12 cellular contexts compared by ENCODE assay signal in genomic region chr18:79915161-79916127, GRCh38. TPM values are rescaled to one million over a fixed set of nuclear protein-coding genes. Genes with fewer than 3 reads are reported as not detected.
DNase-seq lines count a peak whose midpoint lies in the region; ATAC-seq and TF ChIP-seq lines count a peak whose summit lies in the region.
"Had no signal": no experiment of that assay in that cellular context is flagged by ENCODE, and none has a peak within 500 bp of the region (broad histone marks: within the 10 kb centered on the region; RNA-seq: fewer than 3 reads in every experiment).

No MANE protein-coding gene starts in this region.

- no peak overlapping the region for H3K27ac ChIP-seq in SJCRH30
- no peak overlapping the region for H3K27ac ChIP-seq in naive thymus-derived CD4-positive, alpha-beta T cell (ENCODE audit: low read depth, low read length)
- H3K27ac ChIP-seq: A549 had no signal

- intact Hi-C loops in activated CD8-positive, alpha-beta T cell treated with anti-CD3 and anti-CD28 coated beads for 36 hours (cut with micrococcal nuclease), result no loop called here
- intact Hi-C loops in activated CD4-positive, alpha-beta memory T cell treated with anti-CD3 and anti-CD28 coated beads for 36 hours (cut with micrococcal nuclease), result no loop called here
- intact Hi-C loops in naive thymus-derived CD4-positive, alpha-beta T cell (cut with micrococcal nuclease), result no loop called here

- no peaks in the 10 kb centered on the region for H3K4me1 ChIP-seq in SJCRH30
- H3K4me1 ChIP-seq in naive thymus-derived CD4-positive, alpha-beta T cell (ENCODE audit: control insufficient read depth in 2 of 2, insufficient read depth in 2 of 2, low read length in 2 of 2), result peaks cover 0 to 20% of the 10 kb centered on the region in 2 donors
- H3K4me1 ChIP-seq: A549 had no signal

- H3K27me3 Mint-ChIP-seq in activated CD8-positive, alpha-beta T cell treated with anti-CD3 and anti-CD28 coated beads for 36 hours, result no peaks in the 10 kb centered on the region
- H3K27me3 Mint-ChIP-seq in activated CD8-positive, alpha-beta T cell treated with anti-CD3 and anti-CD28 coated beads, Interleukin-2, amount 10 ng/mL, durations not matched to agents 7 days and 5 days (ENCODE audit: low read depth), result no peaks in the 10 kb centered on the region
- no peaks in the 10 kb centered on the region for H3K27me3 Mint-ChIP-seq in activated CD4-positive, alpha-beta memory T cell treated with anti-CD3 and anti-CD28 coated beads for 36 hours
- H3K27me3 Mint-ChIP-seq in stimulated activated memory B cell treated with anti-CD40 and anti-IgM and Interleukin-4, amounts not matched to agents 10 μg/mL and 1 μg/mL and 100 μg/mL, for 72 hours, result no peaks in the 10 kb centered on the region
- H3K27me3 Mint-ChIP-seq in naive thymus-derived CD4-positive, alpha-beta T cell, result no peaks in the 10 kb centered on the region
- H3K27me3 Mint-ChIP-seq: activated naive CD8-positive, alpha-beta T cell; CD8-positive, alpha-beta memory T cell had no signal

- H3K27me3 ChIP-seq in SJCRH30, result no peaks in the 10 kb centered on the region
- no peaks in the 10 kb centered on the region for H3K27me3 ChIP-seq in naive thymus-derived CD4-positive, alpha-beta T cell (ENCODE audit: control insufficient read depth in 2 of 2, insufficient read depth in 2 of 2, low read length in 2 of 2)

- no peak overlapping the region for H3K4me3 ChIP-seq in SJCRH30
- no peak overlapping the region for H3K4me3 ChIP-seq in naive thymus-derived CD4-positive, alpha-beta T cell (ENCODE audit: low read length)
- H3K4me3 ChIP-seq: A549 had no signal

- POLR2A ChIA-PET in activated CD8-positive, alpha-beta T cell treated with anti-CD3 and anti-CD28 coated beads for 36 hours (lab: Charles Lee), result interaction anchor here (0.5 kb wide), 1 partner anchor 15 kb away, joined by 3 read pairs; no protein-coding TSS in a partner anchor
- POLR2A ChIA-PET in activated CD8-positive, alpha-beta T cell treated with anti-CD3 and anti-CD28 coated beads, Interleukin-2, amount 10 ng/mL, durations not matched to agents 7 days and 5 days (lab: Charles Lee), result no interaction called here
- POLR2A ChIA-PET in activated CD4-positive, alpha-beta memory T cell treated with anti-CD3 and anti-CD28 coated beads for 36 hours (lab: Charles Lee), result no interaction called here
- POLR2A ChIA-PET in GM10248 (lab: Yijun Ruan, JAX), result no interaction called here
- POLR2A ChIA-PET in naive thymus-derived CD4-positive, alpha-beta T cell (lab: Charles Lee), result no interaction called here

- peak overlapping the region; percentile 59 for H3K27ac Mint-ChIP-seq in activated CD8-positive, alpha-beta T cell treated with anti-CD3 and anti-CD28 coated beads for 36 hours
- no peak overlapping the region for H3K27ac Mint-ChIP-seq in activated CD8-positive, alpha-beta T cell treated with anti-CD3 and anti-CD28 coated beads, Interleukin-2, amount 10 ng/mL, durations not matched to agents 7 days and 5 days
- H3K27ac Mint-ChIP-seq in activated CD4-positive, alpha-beta memory T cell treated with anti-CD3 and anti-CD28 coated beads for 36 hours, result no peak overlapping the region
- H3K27ac Mint-ChIP-seq in stimulated activated memory B cell treated with anti-CD40 and anti-IgM and Interleukin-4, amounts not matched to agents 10 μg/mL and 1 μg/mL and 100 μg/mL, for 72 hours, result peak overlapping the region; percentile 55
- H3K27ac Mint-ChIP-seq in naive thymus-derived CD4-positive, alpha-beta T cell, result peak overlapping the region in 4 of 9 donors; percentile 31 to 57 (median 50)

- peaks cover 31% of the 10 kb centered on the region for H3K4me1 Mint-ChIP-seq in activated CD8-positive, alpha-beta T cell treated with anti-CD3 and anti-CD28 coated beads for 36 hours (ENCODE audit: low read depth)
- H3K4me1 Mint-ChIP-seq in activated CD8-positive, alpha-beta T cell treated with anti-CD3 and anti-CD28 coated beads, Interleukin-2, amount 10 ng/mL, durations not matched to agents 7 days and 5 days (ENCODE audit: low read depth), result peaks cover 29% of the 10 kb centered on the region
- H3K4me1 Mint-ChIP-seq in activated CD4-positive, alpha-beta memory T cell treated with anti-CD3 and anti-CD28 coated beads for 36 hours (ENCODE audit: low read depth), result no peaks in the 10 kb centered on the region
- peaks cover 36% of the 10 kb centered on the region for H3K4me1 Mint-ChIP-seq in stimulated activated memory B cell treated with anti-CD40 and anti-IgM and Interleukin-4, amounts not matched to agents 10 μg/mL and 1 μg/mL and 100 μg/mL, for 72 hours
- H3K4me1 Mint-ChIP-seq in naive thymus-derived CD4-positive, alpha-beta T cell, result peaks cover 16 to 35% (median 23%) of the 10 kb centered on the region in 7 donors

- H3K36me3 Mint-ChIP-seq in activated CD8-positive, alpha-beta T cell treated with anti-CD3 and anti-CD28 coated beads for 36 hours (ENCODE audit: low read depth), result peaks cover 49% of the 10 kb centered on the region
- peaks cover 55% of the 10 kb centered on the region for H3K36me3 Mint-ChIP-seq in activated CD8-positive, alpha-beta T cell treated with anti-CD3 and anti-CD28 coated beads, Interleukin-2, amount 10 ng/mL, durations not matched to agents 7 days and 5 days (ENCODE audit: low read depth)
- peaks cover 13% of the 10 kb centered on the region for H3K36me3 Mint-ChIP-seq in activated CD4-positive, alpha-beta memory T cell treated with anti-CD3 and anti-CD28 coated beads for 36 hours
- peaks cover 64% of the 10 kb centered on the region for H3K36me3 Mint-ChIP-seq in stimulated activated memory B cell treated with anti-CD40 and anti-IgM and Interleukin-4, amounts not matched to agents 10 μg/mL and 1 μg/mL and 100 μg/mL, for 72 hours
- H3K36me3 Mint-ChIP-seq in naive thymus-derived CD4-positive, alpha-beta T cell, result peaks cover 4 to 49% (median 17%) of the 10 kb centered on the region in 5 donors

- ATAC-seq in activated CD8-positive, alpha-beta T cell treated with anti-CD3 and anti-CD28 coated beads for 36 hours, result no peak
- ATAC-seq in activated CD8-positive, alpha-beta T cell treated with anti-CD3 and anti-CD28 coated beads, Interleukin-2, amount 10 ng/mL, durations not matched to agents 7 days and 5 days, result no peak
- peak; percentile 62 for ATAC-seq in stimulated activated memory B cell treated with anti-CD40 and anti-IgM and Interleukin-4, amounts not matched to agents 10 μg/mL and 1 μg/mL and 100 μg/mL, for 72 hours
- ATAC-seq in naive thymus-derived CD4-positive, alpha-beta T cell, result no peak
- ATAC-seq: A549 had no signal

- H3K36me3 ChIP-seq in SJCRH30, result no peaks in the 10 kb centered on the region
- peaks cover 0 to 40% (median 0%) of the 10 kb centered on the region in 3 experiments for H3K36me3 ChIP-seq in naive thymus-derived CD4-positive, alpha-beta T cell (ENCODE audit: control insufficient read depth in 2 of 3, insufficient read depth in 3 of 3, low read length in 3 of 3)

- H3K9me3 Mint-ChIP-seq in activated CD8-positive, alpha-beta T cell treated with anti-CD3 and anti-CD28 coated beads for 36 hours, result peaks cover 3% of the 10 kb centered on the region
- peaks cover 6% of the 10 kb centered on the region for H3K9me3 Mint-ChIP-seq in activated CD8-positive, alpha-beta T cell treated with anti-CD3 and anti-CD28 coated beads, Interleukin-2, amount 10 ng/mL, durations not matched to agents 7 days and 5 days (ENCODE audit: insufficient read depth)
- H3K9me3 Mint-ChIP-seq in activated CD4-positive, alpha-beta memory T cell treated with anti-CD3 and anti-CD28 coated beads for 36 hours, result no peaks in the 10 kb centered on the region
- H3K9me3 Mint-ChIP-seq in stimulated activated memory B cell treated with anti-CD40 and anti-IgM and Interleukin-4, amounts not matched to agents 10 μg/mL and 1 μg/mL and 100 μg/mL, for 72 hours, result no peaks in the 10 kb centered on the region
- H3K9me3 Mint-ChIP-seq in naive thymus-derived CD4-positive, alpha-beta T cell, result peaks cover 0 to 1% (median 0%) of the 10 kb centered on the region in 11 donors
- H3K9me3 Mint-ChIP-seq: CD8-positive, alpha-beta memory T cell had no signal

- no peak for DNase-seq in activated CD8-positive, alpha-beta T cell treated with anti-CD3 and anti-CD28 coated beads for 36 hours
- DNase-seq in activated CD8-positive, alpha-beta T cell treated with anti-CD3 and anti-CD28 coated beads, Interleukin-2, amount 10 ng/mL, durations not matched to agents 7 days and 5 days, result no peak
- peak; percentile 5 for DNase-seq in activated CD4-positive, alpha-beta memory T cell treated with anti-CD3 and anti-CD28 coated beads for 36 hours
- peak; percentile 44 for DNase-seq in iPS-NIHi7 (ENCODE audit: extremely low spot score)
- DNase-seq in GM10248 (ENCODE audit: extremely low spot score), result no peak
- no peak for DNase-seq in SJCRH30
- DNase-seq in naive thymus-derived CD4-positive, alpha-beta T cell, result no peak
- DNase-seq: cerebellar nuclear complex had no signal

- CTCF ChIA-PET in activated CD8-positive, alpha-beta T cell treated with anti-CD3 and anti-CD28 coated beads for 36 hours (lab: Charles Lee), result no interaction called here
- CTCF ChIA-PET in activated CD8-positive, alpha-beta T cell treated with anti-CD3 and anti-CD28 coated beads, Interleukin-2, amount 10 ng/mL, durations not matched to agents 7 days and 5 days (lab: Charles Lee), result no interaction called here
- CTCF ChIA-PET in activated CD4-positive, alpha-beta memory T cell treated with anti-CD3 and anti-CD28 coated beads for 36 hours (lab: Charles Lee), result no interaction called here
- CTCF ChIA-PET in GM10248 (lab: Yijun Ruan, JAX), result interaction anchor here (1.4 kb wide), 1 partner anchor 8 kb away, joined by 3 read pairs; no protein-coding TSS in a partner anchor
- CTCF ChIA-PET in naive thymus-derived CD4-positive, alpha-beta T cell (lab: Charles Lee), result no interaction called here

- no peak for TF ChIP-seq CTCF in activated CD8-positive, alpha-beta T cell treated with anti-CD3 and anti-CD28 coated beads for 36 hours (IDR thresholded peaks at IDR 0.05)
- no peak for TF ChIP-seq CTCF in GM10248 (IDR thresholded peaks at IDR 0.05; ENCODE audit: control extremely low read depth, extremely low read depth, low read depth, missing control alignments)

- H3K9me3 ChIP-seq in SJCRH30 (replicated peaks), result no peaks in the 10 kb centered on the region
- H3K9me3 ChIP-seq in naive thymus-derived CD4-positive, alpha-beta T cell (ENCODE audit: control insufficient read depth in 2 of 3, low read length in 3 of 3), result no peaks in the 10 kb centered on the region
- H3K9me3 ChIP-seq: A549 had no signal

- H3K4me3 Mint-ChIP-seq in activated CD8-positive, alpha-beta T cell treated with anti-CD3 and anti-CD28 coated beads for 36 hours, result no peak overlapping the region
- H3K4me3 Mint-ChIP-seq in activated CD8-positive, alpha-beta T cell treated with anti-CD3 and anti-CD28 coated beads, Interleukin-2, amount 10 ng/mL, durations not matched to agents 7 days and 5 days, result no peak overlapping the region
- H3K4me3 Mint-ChIP-seq in activated CD4-positive, alpha-beta memory T cell treated with anti-CD3 and anti-CD28 coated beads for 36 hours, result no peak overlapping the region
- no peak overlapping the region for H3K4me3 Mint-ChIP-seq in stimulated activated memory B cell treated with anti-CD40 and anti-IgM and Interleukin-4, amounts not matched to agents 10 μg/mL and 1 μg/mL and 100 μg/mL, for 72 hours
- peak overlapping the region in 1 of 10 donors; percentile 17 for H3K4me3 Mint-ChIP-seq in naive thymus-derived CD4-positive, alpha-beta T cell
- H3K4me3 Mint-ChIP-seq: activated naive CD8-positive, alpha-beta T cell had no signal

RNA-seq across cellular contexts. Expression of gene SLC66A2, which starts 36.0 kb away (rescaled TPM):
- total RNA-seq in activated CD8-positive, alpha-beta T cell treated with anti-CD3 and anti-CD28 coated beads for 36 hours, result 10 to 100 TPM; 28.2 to 29.7 TPM
- total RNA-seq in activated CD8-positive, alpha-beta T cell treated with anti-CD3 and anti-CD28 coated beads, Interleukin-2, amount 10 ng/mL, durations not matched to agents 7 days and 5 days, result 10 to 100 TPM; 21.6 to 23.2 TPM
- 10 to 100 TPM; 27.2 to 29.5 TPM for total RNA-seq in activated CD4-positive, alpha-beta memory T cell treated with anti-CD3 and anti-CD28 coated beads for 36 hours
- total RNA-seq in SJCRH30 (2014; rRNA removed; shearing (Covaris generic)), result 14.2 and 16.3 TPM in 2 replicates
- total RNA-seq in naive thymus-derived CD4-positive, alpha-beta T cell, result 100 to 1,000 TPM in 1 of 5 experiments, 10 to 100 TPM in 4; 30.7 to 106 (median 40.4) TPM
- polyA plus RNA-seq in naive thymus-derived CD4-positive, alpha-beta T cell, result 10 to 100 TPM; 14.9 to 20.2 TPM

RNA-seq across cellular contexts. Expression of gene HSBP1L1, which starts 49.0 kb away (rescaled TPM):
- 1 to 10 TPM; 5.1 TPM for total RNA-seq in activated CD8-positive, alpha-beta T cell treated with anti-CD3 and anti-CD28 coated beads for 36 hours
- 1 to 10 TPM in 1 of 2 experiments, under 1 TPM in 1; 0.50 to 1.5 TPM for total RNA-seq in activated CD8-positive, alpha-beta T cell treated with anti-CD3 and anti-CD28 coated beads, Interleukin-2, amount 10 ng/mL, durations not matched to agents 7 days and 5 days
- total RNA-seq in activated CD4-positive, alpha-beta memory T cell treated with anti-CD3 and anti-CD28 coated beads for 36 hours, result 1 to 10 TPM; 8.5 to 8.8 TPM
- total RNA-seq in SJCRH30 (2014; rRNA removed; shearing (Covaris generic)), result not detected in 2 replicates
- 10 to 100 TPM; 13.7 to 44.9 (median 41.7) TPM for total RNA-seq in naive thymus-derived CD4-positive, alpha-beta T cell
- 10 to 100 TPM; 21.9 to 32.4 TPM for polyA plus RNA-seq in naive thymus-derived CD4-positive, alpha-beta T cell

Comparison
In these comparisons a context has a peak if more than half of its experiments do, and no peak if none do; other contexts are left out.
1. H3K27ac Mint-ChIP-seq: peak in activated CD8-positive, alpha-beta T cell treated with anti-CD3 and anti-CD28 coated beads for 36 hours (single experiment) and stimulated activated memory B cell treated with anti-CD40 and anti-IgM and Interleukin-4, amounts not matched to agents 10 μg/mL and 1 μg/mL and 100 μg/mL, for 72 hours (single experiment); none in activated CD8-positive, alpha-beta T cell treated with anti-CD3 and anti-CD28 coated beads, Interleukin-2, amount 10 ng/mL, durations not matched to agents 7 days and 5 days (single experiment) and activated CD4-positive, alpha-beta memory T cell treated with anti-CD3 and anti-CD28 coated beads for 36 hours (single experiment).
2. DNase-seq: peak in activated CD4-positive, alpha-beta memory T cell treated with anti-CD3 and anti-CD28 coated beads for 36 hours (single experiment) and iPS-NIHi7 (single experiment); none in activated CD8-positive, alpha-beta T cell treated with anti-CD3 and anti-CD28 coated beads for 36 hours (single experiment), activated CD8-positive, alpha-beta T cell treated with anti-CD3 and anti-CD28 coated beads, Interleukin-2, amount 10 ng/mL, durations not matched to agents 7 days and 5 days (single experiment), GM10248 (single experiment), SJCRH30 (0 of 2) and naive thymus-derived CD4-positive, alpha-beta T cell (0 of 9).